In the genomic region with DNA sequence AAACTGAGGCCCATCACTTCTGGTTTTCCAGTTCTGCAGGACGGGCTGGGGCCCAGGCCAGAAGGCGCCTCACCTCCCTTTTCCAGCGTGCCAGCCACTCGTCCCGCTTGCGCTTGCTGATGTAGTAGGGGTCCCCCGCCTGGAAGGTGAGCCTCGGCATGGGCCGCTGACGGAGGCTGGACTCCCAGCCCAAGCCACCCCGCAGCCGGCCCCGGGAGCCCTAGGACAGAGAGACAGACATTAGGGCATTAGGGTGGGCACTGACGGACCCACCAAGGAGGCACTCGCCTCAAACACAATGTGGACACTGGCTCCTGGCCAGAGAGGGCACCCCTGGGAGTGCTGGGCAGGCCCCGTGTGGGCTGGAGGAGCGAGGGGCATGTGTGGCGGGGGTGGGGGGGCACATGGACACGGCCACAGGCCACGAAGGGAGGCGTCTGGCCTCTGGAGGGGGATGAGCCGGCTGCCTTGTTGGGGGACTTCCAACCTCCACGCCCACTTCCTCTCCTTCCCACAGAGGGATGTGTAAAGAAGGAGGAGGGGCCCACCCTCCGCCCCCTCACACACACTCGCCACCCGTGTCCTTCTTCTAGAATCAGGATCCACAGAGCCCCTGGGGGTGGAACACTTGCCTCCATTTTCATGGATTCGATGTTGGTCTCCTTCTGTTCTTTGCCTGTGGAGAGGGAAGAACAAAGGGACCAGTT, we compare ENCODE assay signal across 10 cellular contexts.
DNase-seq lines count a peak whose midpoint lies in the region; ATAC-seq and TF ChIP-seq lines count a peak whose summit lies in the region.
"Had no signal": no experiment of that assay in that cellular context is flagged by ENCODE, and none has a peak within 500 bp of the region (broad histone marks: within the 10 kb centered on the region; RNA-seq: fewer than 3 reads in every experiment).

No MANE protein-coding gene starts in this region.

- DNase-seq in A172 (ENCODE audit: low spot score) (peak; percentile 25), T-cell (peak in 31 of 34 experiments; percentile 39 to 75 (median 60)), cardiac fibroblast (ENCODE audit: low read depth in 2 of 2) (peak; percentile 10 to 45), DMS 273 treated with DMSO at 0.1 percent for 48 hours (lab: John Stamatoyannopoulos, UW) (no peak), NCI-H2196 (lab: John Stamatoyannopoulos, UW; ENCODE audit: unreplicated experiment) (no peak), foreskin keratinocyte (no peak)

- H3K4me1 Mint-ChIP-seq in T-cell, result peaks cover 70 to 76% (median 71%) of the 10 kb centered on the region in 3 donors
- peaks cover 46% of the 10 kb centered on the region for H3K4me1 Mint-ChIP-seq in nephron

- POLR2A ChIA-PET in T-cell (lab: Charles Lee), result no interaction called here

- H3K27ac Mint-ChIP-seq in T-cell, result peak overlapping the region; percentile 96 to 99
- H3K27ac Mint-ChIP-seq in nephron, result peak overlapping the region in 2 of 3 experiments; percentile 73 to 81

- H3K27me3 ChIP-seq in foreskin keratinocyte, result no peaks in the 10 kb centered on the region

- H3K36me3 Mint-ChIP-seq in T-cell (peaks cover 16% of the 10 kb centered on the region), nephron (ENCODE audit: low read depth) (peaks cover 42% of the 10 kb centered on the region)

- H3K4me1 ChIP-seq in foreskin keratinocyte, result peaks cover 11% of the 10 kb centered on the region
- H3K4me1 ChIP-seq: parathyroid adenoma had no signal

- ATAC-seq in T-cell (replicated peaks in 1 of 4) (peak in 1 of 4 experiments; percentile 58), HG02973 (IDR thresholded peaks at IDR 0.05; ENCODE audit: unreplicated experiment) (no peak), foreskin keratinocyte (no peak)

- no peak for TF ChIP-seq CTCF in cardiac fibroblast (IDR thresholded peaks at IDR 0.05; ENCODE audit: low read depth, low read length)
- no peak for TF ChIP-seq CTCF in nephron (IDR thresholded peaks at IDR 0.05; ENCODE audit: unreplicated experiment in 3 of 3)
- TF ChIP-seq CTCF in foreskin keratinocyte (conservative IDR thresholded peaks at IDR 0.05), result no peak

- H3K9me3 Mint-ChIP-seq in T-cell (no peaks in the 10 kb centered on the region), nephron (no peaks in the 10 kb centered on the region)

- no peak overlapping the region for H3K4me3 ChIP-seq in cardiac fibroblast (replicated peaks in 1 of 2; ENCODE audit: low read depth in 2 of 2, low read length in 2 of 2)

- H3K27me3 Mint-ChIP-seq in T-cell, result no peaks in the 10 kb centered on the region
- H3K27me3 Mint-ChIP-seq in nephron (ENCODE audit: low read depth), result no peaks in the 10 kb centered on the region

- H3K4me3 Mint-ChIP-seq in T-cell, result peak overlapping the region in 2 of 3 donors; percentile 41 to 71
- no peak overlapping the region for H3K4me3 Mint-ChIP-seq in nephron

- CTCF ChIA-PET in T-cell (lab: Charles Lee), result no interaction called here

- no peak overlapping the region for H3K27ac ChIP-seq in foreskin keratinocyte
- H3K27ac ChIP-seq: RWPE1 had no signal

Comparison
In these comparisons a context has a peak if more than half of its experiments do, and no peak if none do; other contexts are left out.
1. DNase-seq: peak in A172 (single experiment), T-cell (31 of 34) and cardiac fibroblast (2 of 2); none in DMS 273 treated with DMSO at 0.1 percent for 48 hours (single experiment), NCI-H2196 (single experiment) and foreskin keratinocyte (0 of 2).
2. H3K4me3 Mint-ChIP-seq: peak in T-cell (2 of 3); none in nephron (0 of 3).